ENCODE assay signal across 19 cellular contexts in the genomic region with DNA sequence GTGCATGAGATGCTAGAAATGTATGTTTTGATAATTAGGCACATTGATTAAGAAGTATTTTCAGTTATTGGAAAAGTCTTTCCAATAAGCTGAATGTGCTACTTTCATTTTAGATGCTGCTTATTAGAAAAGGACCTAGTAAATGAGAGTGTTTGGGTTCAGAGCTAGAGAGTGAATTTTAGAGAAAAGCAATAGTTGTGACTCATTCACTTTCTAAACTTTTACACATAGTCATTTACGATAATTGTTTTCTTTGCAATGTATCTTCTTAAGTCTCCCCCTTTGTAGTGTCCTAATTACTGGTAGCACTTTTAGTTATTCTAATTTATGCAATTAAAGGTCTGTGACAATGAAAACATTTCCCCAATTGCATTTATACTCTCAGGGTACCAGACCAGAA. TPM values are rescaled to one million over a fixed set of nuclear protein-coding genes. Genes with fewer than 3 reads are reported as not detected.
DNase-seq lines count a peak whose midpoint lies in the region; ATAC-seq and TF ChIP-seq lines count a peak whose summit lies in the region.
"Had no signal": no experiment of that assay in that cellular context is flagged by ENCODE, and none has a peak within 500 bp of the region (broad histone marks: within the 10 kb centered on the region; RNA-seq: fewer than 3 reads in every experiment).

No MANE protein-coding gene starts in this region.

- peaks cover 2% of the 10 kb centered on the region for H3K27me3 Mint-ChIP-seq in activated CD8-positive, alpha-beta T cell treated with anti-CD3 and anti-CD28 coated beads for 36 hours
- H3K27me3 Mint-ChIP-seq in activated CD8-positive, alpha-beta T cell treated with anti-CD3 and anti-CD28 coated beads, Interleukin-2, amount 10 ng/mL, durations not matched to agents 7 days and 5 days (ENCODE audit: low read depth) = peaks cover 3% of the 10 kb centered on the region
- H3K27me3 Mint-ChIP-seq in natural killer cell treated with Interleukin-12 subunit alpha and Interleukin-12 subunit beta and Interleukin-15 and Interleukin-18, amount 100 ng/mL, for 72 hours = peaks cover 10 to 12% of the 10 kb centered on the region in 2 donors
- H3K27me3 Mint-ChIP-seq in natural killer cell (ENCODE audit: low read depth in 2 of 2) (peaks cover 0 to 18% of the 10 kb centered on the region in 2 donors), neural crest cell (ENCODE audit: low read depth) (no peaks in the 10 kb centered on the region)
- no peaks in the 10 kb centered on the region for H3K27me3 Mint-ChIP-seq in activated CD4-positive, alpha-beta memory T cell treated with anti-CD3 and anti-CD28 coated beads for 36 hours

- H3K27me3 ChIP-seq in brain microvascular endothelial cell (replicated peaks) = no peaks in the 10 kb centered on the region

- H3K27ac ChIP-seq in brain microvascular endothelial cell = no peak overlapping the region
- H3K27ac ChIP-seq: C4-2B had no signal

- POLR2A ChIA-PET in activated CD8-positive, alpha-beta T cell treated with anti-CD3 and anti-CD28 coated beads for 36 hours (lab: Charles Lee) = interaction anchor here (0.6 kb wide), 1 partner anchor 672 kb away, joined by 3 read pairs; no protein-coding TSS in a partner anchor
- POLR2A ChIA-PET in activated CD8-positive, alpha-beta T cell treated with anti-CD3 and anti-CD28 coated beads, Interleukin-2, amount 10 ng/mL, durations not matched to agents 7 days and 5 days (lab: Charles Lee) = no interaction called here
- POLR2A ChIA-PET in activated CD4-positive, alpha-beta memory T cell treated with anti-CD3 and anti-CD28 coated beads for 36 hours (lab: Charles Lee) = interaction anchor here (1.0 to 2.5 kb wide), 7 partner anchors 13 to 113 kb away, joined by 3 to 10 read pairs (median 8); a partner anchor contains a TSS

- no peaks in the 10 kb centered on the region for H3K9me3 Mint-ChIP-seq in activated CD8-positive, alpha-beta T cell treated with anti-CD3 and anti-CD28 coated beads for 36 hours
- no peaks in the 10 kb centered on the region for H3K9me3 Mint-ChIP-seq in activated CD8-positive, alpha-beta T cell treated with anti-CD3 and anti-CD28 coated beads, Interleukin-2, amount 10 ng/mL, durations not matched to agents 7 days and 5 days (ENCODE audit: insufficient read depth)
- no peaks in the 10 kb centered on the region for H3K9me3 Mint-ChIP-seq in natural killer cell treated with Interleukin-12 subunit alpha and Interleukin-12 subunit beta and Interleukin-15 and Interleukin-18, amount 100 ng/mL, for 72 hours
- H3K9me3 Mint-ChIP-seq in natural killer cell (no peaks in the 10 kb centered on the region), neural crest cell (no peaks in the 10 kb centered on the region)
- no peaks in the 10 kb centered on the region for H3K9me3 Mint-ChIP-seq in activated CD4-positive, alpha-beta memory T cell treated with anti-CD3 and anti-CD28 coated beads for 36 hours

- H3K36me3 ChIP-seq in brain microvascular endothelial cell (replicated peaks) = no peaks in the 10 kb centered on the region

- H3K27ac Mint-ChIP-seq in activated CD8-positive, alpha-beta T cell treated with anti-CD3 and anti-CD28 coated beads for 36 hours = no peak overlapping the region
- no peak overlapping the region for H3K27ac Mint-ChIP-seq in activated CD8-positive, alpha-beta T cell treated with anti-CD3 and anti-CD28 coated beads, Interleukin-2, amount 10 ng/mL, durations not matched to agents 7 days and 5 days
- peak overlapping the region; percentile 17 to 61 for H3K27ac Mint-ChIP-seq in natural killer cell treated with Interleukin-12 subunit alpha and Interleukin-12 subunit beta and Interleukin-15 and Interleukin-18, amount 100 ng/mL, for 72 hours
- no peak overlapping the region for H3K27ac Mint-ChIP-seq in natural killer cell
- peak overlapping the region; percentile 87 for H3K27ac Mint-ChIP-seq in activated CD4-positive, alpha-beta memory T cell treated with anti-CD3 and anti-CD28 coated beads for 36 hours
- peak overlapping the region; percentile 71 for H3K27ac Mint-ChIP-seq in neural crest cell (ENCODE audit: unreplicated experiment)

- no peak for ATAC-seq in activated CD8-positive, alpha-beta T cell treated with anti-CD3 and anti-CD28 coated beads for 36 hours
- no peak for ATAC-seq in activated CD8-positive, alpha-beta T cell treated with anti-CD3 and anti-CD28 coated beads, Interleukin-2, amount 10 ng/mL, durations not matched to agents 7 days and 5 days
- peak in 1 of 2 donors; percentile 55 for ATAC-seq in natural killer cell treated with Interleukin-12 subunit alpha and Interleukin-12 subunit beta and Interleukin-15 and Interleukin-18, amount 100 ng/mL, for 72 hours
- ATAC-seq in natural killer cell (no peak), HG03565 (IDR thresholded peaks at IDR 0.05; ENCODE audit: unreplicated experiment) (no peak)

- no peaks in the 10 kb centered on the region for H3K36me3 Mint-ChIP-seq in activated CD8-positive, alpha-beta T cell treated with anti-CD3 and anti-CD28 coated beads for 36 hours (ENCODE audit: low read depth)
- no peaks in the 10 kb centered on the region for H3K36me3 Mint-ChIP-seq in activated CD8-positive, alpha-beta T cell treated with anti-CD3 and anti-CD28 coated beads, Interleukin-2, amount 10 ng/mL, durations not matched to agents 7 days and 5 days (ENCODE audit: low read depth)
- H3K36me3 Mint-ChIP-seq in natural killer cell treated with Interleukin-12 subunit alpha and Interleukin-12 subunit beta and Interleukin-15 and Interleukin-18, amount 100 ng/mL, for 72 hours = no peaks in the 10 kb centered on the region
- H3K36me3 Mint-ChIP-seq in natural killer cell = no peaks in the 10 kb centered on the region
- H3K36me3 Mint-ChIP-seq in activated CD4-positive, alpha-beta memory T cell treated with anti-CD3 and anti-CD28 coated beads for 36 hours = peaks cover 63% of the 10 kb centered on the region
- H3K36me3 Mint-ChIP-seq in neural crest cell (ENCODE audit: low read depth) = no peaks in the 10 kb centered on the region

- peaks cover 20% of the 10 kb centered on the region for H3K4me1 Mint-ChIP-seq in activated CD8-positive, alpha-beta T cell treated with anti-CD3 and anti-CD28 coated beads for 36 hours (ENCODE audit: low read depth)
- peaks cover 2% of the 10 kb centered on the region for H3K4me1 Mint-ChIP-seq in activated CD8-positive, alpha-beta T cell treated with anti-CD3 and anti-CD28 coated beads, Interleukin-2, amount 10 ng/mL, durations not matched to agents 7 days and 5 days (ENCODE audit: low read depth)
- H3K4me1 Mint-ChIP-seq in natural killer cell treated with Interleukin-12 subunit alpha and Interleukin-12 subunit beta and Interleukin-15 and Interleukin-18, amount 100 ng/mL, for 72 hours (ENCODE audit: low read depth in 2 of 2) = peaks cover 0 to 6% of the 10 kb centered on the region in 2 donors
- H3K4me1 Mint-ChIP-seq in natural killer cell (no peaks in the 10 kb centered on the region), neural crest cell (peaks cover 5% of the 10 kb centered on the region)
- H3K4me1 Mint-ChIP-seq in activated CD4-positive, alpha-beta memory T cell treated with anti-CD3 and anti-CD28 coated beads for 36 hours (ENCODE audit: low read depth) = peaks cover 79% of the 10 kb centered on the region

- CTCF ChIA-PET in activated CD8-positive, alpha-beta T cell treated with anti-CD3 and anti-CD28 coated beads for 36 hours (lab: Charles Lee) = interaction anchor here (1.0 to 2.0 kb wide), 4 partner anchors 12 to 43 kb away, joined by 3 to 8 read pairs (median 3); no protein-coding TSS in a partner anchor
- CTCF ChIA-PET in activated CD8-positive, alpha-beta T cell treated with anti-CD3 and anti-CD28 coated beads, Interleukin-2, amount 10 ng/mL, durations not matched to agents 7 days and 5 days (lab: Charles Lee) = interaction anchor here (1.7 kb wide), 1 partner anchor 43 kb away, joined by 4 read pairs; no protein-coding TSS in a partner anchor
- CTCF ChIA-PET in activated CD4-positive, alpha-beta memory T cell treated with anti-CD3 and anti-CD28 coated beads for 36 hours (lab: Charles Lee) = interaction anchor here (0.8 to 1.5 kb wide), 4 partner anchors 12 to 46 kb away, joined by 3 to 6 read pairs (median 4); no protein-coding TSS in a partner anchor

- DNase-seq in activated CD8-positive, alpha-beta T cell treated with anti-CD3 and anti-CD28 coated beads for 36 hours = no peak
- DNase-seq in activated CD8-positive, alpha-beta T cell treated with anti-CD3 and anti-CD28 coated beads, Interleukin-2, amount 10 ng/mL, durations not matched to agents 7 days and 5 days = no peak
- DNase-seq in natural killer cell treated with Interleukin-12 subunit alpha and Interleukin-12 subunit beta and Interleukin-15 and Interleukin-18, amount 100 ng/mL, for 72 hours (ENCODE audit: low spot score) = no peak
- DNase-seq in natural killer cell (no peak), neural crest cell (ENCODE audit: low read depth, low spot score) (no peak), brain microvascular endothelial cell (no peak)
- DNase-seq in activated CD4-positive, alpha-beta memory T cell treated with anti-CD3 and anti-CD28 coated beads for 36 hours = no peak
- DNase-seq: DMS79; KG1; NCI-H1436; NCI-H2029; NCI-H2171 treated with DMSO at 0.1 percent for 48 hours; NCI-H446 treated with DMSO at 0.1 percent for 48 hours; NK-92 treated with Interleukin-12 subunit alpha and Interleukin-12 subunit beta, amount 100 ng/mL, for 24 hours had no signal

- intact Hi-C loops in activated CD8-positive, alpha-beta T cell treated with anti-CD3 and anti-CD28 coated beads for 36 hours (cut with micrococcal nuclease) = no loop called here
- intact Hi-C loops in natural killer cell (cut with micrococcal nuclease) = no loop called here
- intact Hi-C loops in activated CD4-positive, alpha-beta memory T cell treated with anti-CD3 and anti-CD28 coated beads for 36 hours (cut with micrococcal nuclease) = no loop called here

- H3K4me3 ChIP-seq in brain microvascular endothelial cell (ENCODE audit: low read depth, low read length) = no peak overlapping the region

- TF ChIP-seq CTCF in activated CD8-positive, alpha-beta T cell treated with anti-CD3 and anti-CD28 coated beads for 36 hours (IDR thresholded peaks at IDR 0.05) = no peak
- TF ChIP-seq CTCF in natural killer cell (IDR thresholded peaks at IDR 0.05) (no peak), neural crest cell (conservative IDR thresholded peaks at IDR 0.05) (no peak), brain microvascular endothelial cell (IDR thresholded peaks at IDR 0.05; ENCODE audit: low read depth, low read length, missing control alignments) (no peak)

- in situ Hi-C loops in brain microvascular endothelial cell (cut with HindIII; ENCODE audit: low pct_ligation_motif_present, low sequenced_read_pairs) = loop anchor here (10.0 kb wide), 1 partner anchor 95 kb away; no protein-coding TSS in a partner anchor

- H3K4me3 Mint-ChIP-seq in activated CD8-positive, alpha-beta T cell treated with anti-CD3 and anti-CD28 coated beads for 36 hours = peak overlapping the region; percentile 39
- H3K4me3 Mint-ChIP-seq in activated CD8-positive, alpha-beta T cell treated with anti-CD3 and anti-CD28 coated beads, Interleukin-2, amount 10 ng/mL, durations not matched to agents 7 days and 5 days = no peak overlapping the region
- H3K4me3 Mint-ChIP-seq in natural killer cell treated with Interleukin-12 subunit alpha and Interleukin-12 subunit beta and Interleukin-15 and Interleukin-18, amount 100 ng/mL, for 72 hours = peak overlapping the region; percentile 68
- H3K4me3 Mint-ChIP-seq in natural killer cell (no peak overlapping the region), neural crest cell (no peak overlapping the region)
- H3K4me3 Mint-ChIP-seq in activated CD4-positive, alpha-beta memory T cell treated with anti-CD3 and anti-CD28 coated beads for 36 hours = peak overlapping the region; percentile 76

RNA-seq across cellular contexts. Expression of a gene that starts 1.3 kb away (rescaled TPM):
- total RNA-seq in activated CD8-positive, alpha-beta T cell treated with anti-CD3 and anti-CD28 coated beads for 36 hours = under 1 TPM; 0.09 to 0.52 TPM
- total RNA-seq in activated CD8-positive, alpha-beta T cell treated with anti-CD3 and anti-CD28 coated beads, Interleukin-2, amount 10 ng/mL, durations not matched to agents 7 days and 5 days = not detected
- total RNA-seq in natural killer cell treated with Interleukin-12 subunit alpha and Interleukin-12 subunit beta and Interleukin-15 and Interleukin-18, amount 100 ng/mL, for 72 hours = 1 to 10 TPM in 1 of 2 donors, under 1 TPM in 1; 0.50 to 1.7 TPM
- total RNA-seq in natural killer cell (not detected), neural crest cell (not detected in 2 replicates)
- total RNA-seq in activated CD4-positive, alpha-beta memory T cell treated with anti-CD3 and anti-CD28 coated beads for 36 hours = 10 to 100 TPM; 65.1 to 67.0 TPM
- total RNA-seq: H4, OCI-LY7, RPMI7951 had no signal

Comparison
In these comparisons a context has a peak if more than half of its experiments do, and no peak if none do; other contexts are left out.
1. H3K27ac Mint-ChIP-seq: peak in natural killer cell treated with Interleukin-12 subunit alpha and Interleukin-12 subunit beta and Interleukin-15 and Interleukin-18, amount 100 ng/mL, for 72 hours (2 of 2), activated CD4-positive, alpha-beta memory T cell treated with anti-CD3 and anti-CD28 coated beads for 36 hours (single experiment) and neural crest cell (single experiment); none in activated CD8-positive, alpha-beta T cell treated with anti-CD3 and anti-CD28 coated beads for 36 hours (single experiment), activated CD8-positive, alpha-beta T cell treated with anti-CD3 and anti-CD28 coated beads, Interleukin-2, amount 10 ng/mL, durations not matched to agents 7 days and 5 days (single experiment) and natural killer cell (0 of 2).
2. H3K4me3 Mint-ChIP-seq: peak in activated CD8-positive, alpha-beta T cell treated with anti-CD3 and anti-CD28 coated beads for 36 hours (single experiment), natural killer cell treated with Interleukin-12 subunit alpha and Interleukin-12 subunit beta and Interleukin-15 and Interleukin-18, amount 100 ng/mL, for 72 hours (single experiment) and activated CD4-positive, alpha-beta memory T cell treated with anti-CD3 and anti-CD28 coated beads for 36 hours (single experiment); none in activated CD8-positive, alpha-beta T cell treated with anti-CD3 and anti-CD28 coated beads, Interleukin-2, amount 10 ng/mL, durations not matched to agents 7 days and 5 days (single experiment), natural killer cell (single experiment) and neural crest cell (single experiment).
3. RNA of a gene that starts 1.3 kb away (total RNA-seq): 65.1 to 67.0 TPM in activated CD4-positive, alpha-beta memory T cell treated with anti-CD3 and anti-CD28 coated beads for 36 hours; 0.50 to 1.7 TPM in natural killer cell treated with Interleukin-12 subunit alpha and Interleukin-12 subunit beta and Interleukin-15 and Interleukin-18, amount 100 ng/mL, for 72 hours, 0.09 to 0.52 TPM in activated CD8-positive, alpha-beta T cell treated with anti-CD3 and anti-CD28 coated beads for 36 hours, not detected in activated CD8-positive, alpha-beta T cell treated with anti-CD3 and anti-CD28 coated beads, Interleukin-2, amount 10 ng/mL, durations not matched to agents 7 days and 5 days, not detected in natural killer cell and not detected in neural crest cell; every median in the first group is over 10 times any median in the second.